26 cellular contexts compared by ENCODE assay signal in the genomic region with DNA sequence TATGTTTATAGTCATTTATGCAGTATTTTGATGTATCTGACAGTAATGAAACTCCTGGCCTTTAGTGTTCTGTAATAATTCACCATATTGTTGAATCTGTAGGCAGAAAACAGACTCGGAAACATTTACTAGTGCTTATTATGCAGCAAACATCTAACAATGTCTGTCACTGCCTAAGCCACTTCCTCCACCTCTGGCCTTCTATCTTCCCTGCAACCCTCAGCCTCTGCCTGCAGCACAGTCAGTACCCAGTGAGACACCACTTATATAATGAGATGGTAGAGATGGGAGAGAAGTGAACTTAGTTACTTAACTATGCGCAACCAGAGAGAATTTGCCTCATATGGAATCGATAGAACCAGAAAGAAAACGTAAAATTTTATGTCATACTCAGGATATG.
"Had no signal": no experiment of that assay in that cellular context is flagged by ENCODE, and none has a peak within 500 bp of the region (broad histone marks: within the 10 kb centered on the region; RNA-seq: fewer than 3 reads in every experiment).

No MANE protein-coding gene starts in this region.

- H3K27me3 Mint-ChIP-seq: activated T-cell treated with anti-CD3 and anti-CD28 coated beads, Interleukin-2, amount 50 U/mL, for 24 hours; natural killer cell treated with Interleukin-12 subunit alpha and Interleukin-12 subunit beta and Interleukin-15 and Interleukin-18, amount 100 ng/mL, for 72 hours; progenitor cell of endocrine pancreas; stimulated activated memory B cell treated with anti-CD40 and anti-IgM and Interleukin-4, amounts not matched to agents 10 μg/mL and 1 μg/mL and 100 μg/mL, for 72 hours had no signal

- H3K36me3 Mint-ChIP-seq: natural killer cell treated with Interleukin-12 subunit alpha and Interleukin-12 subunit beta and Interleukin-15 and Interleukin-18, amount 100 ng/mL, for 72 hours; stimulated activated memory B cell treated with anti-CD40 and anti-IgM and Interleukin-4, amounts not matched to agents 10 μg/mL and 1 μg/mL and 100 μg/mL, for 72 hours had no signal

- H3K4me3 ChIP-seq: body of pancreas, esophagus muscularis mucosa, heart left ventricle, right lobe of liver, suprapubic skin, transverse colon, uterus had no signal

- H3K27ac ChIP-seq: body of pancreas, esophagus muscularis mucosa, foreskin keratinocyte, heart left ventricle, right lobe of liver, suprapubic skin, transverse colon, uterus, VCaP had no signal

- DNase-seq: activated CD4-positive, alpha-beta T cell treated with anti-CD3 and anti-CD28 coated beads for 48 hours; activated CD4-positive, alpha-beta T cell treated with anti-CD3 and anti-CD28 coated beads, Interleukin-2, amount 50 U/mL, for 48 hours; activated CD8-positive, alpha-beta memory T cell treated with anti-CD3 and anti-CD28 coated beads, Interleukin-2, amount 50 U/mL, for 48 hours; activated gamma-delta T cell; activated naive CD4-positive, alpha-beta T cell treated with anti-CD3 and anti-CD28 coated beads, Interleukin-2, amount 50 U/mL, for 16 hours; activated T-cell treated with anti-CD3 and anti-CD28 coated beads, Interleukin-2, amount 50 U/mL, for 24 hours; anterior cingulate cortex; body of pancreas; dermis blood vessel endothelial cell; effector CD4-positive, alpha-beta T cell; foreskin keratinocyte; heart left ventricle; hypothalamus; right lobe of liver; stimulated activated CD4-positive, alpha-beta T cell treated with anti-CD3 and anti-CD28 coated beads, Interleukin-4, amount 100 ng/mL, for 24 hours; T-helper 1 cell; transverse colon; uterus had no signal

- H3K9me3 ChIP-seq: body of pancreas, esophagus muscularis mucosa, heart left ventricle, right lobe of liver, suprapubic skin, transverse colon, uterus had no signal

- ATAC-seq: body of pancreas; foreskin keratinocyte; heart left ventricle; natural killer cell treated with Interleukin-12 subunit alpha and Interleukin-12 subunit beta and Interleukin-15 and Interleukin-18, amount 100 ng/mL, for 72 hours; right lobe of liver; stimulated activated memory B cell treated with anti-CD40 and anti-IgM and Interleukin-4, amounts not matched to agents 10 μg/mL and 1 μg/mL and 100 μg/mL, for 72 hours had no signal

- H3K36me3 ChIP-seq: esophagus muscularis mucosa, heart left ventricle, right lobe of liver, suprapubic skin, transverse colon, uterus had no signal

- H3K4me1 Mint-ChIP-seq: stimulated activated memory B cell treated with anti-CD40 and anti-IgM and Interleukin-4, amounts not matched to agents 10 μg/mL and 1 μg/mL and 100 μg/mL, for 72 hours had no signal

- FAIRE-seq: colon had no signal

- H3K27me3 ChIP-seq: body of pancreas, esophagus muscularis mucosa, foreskin keratinocyte, heart left ventricle, right lobe of liver, suprapubic skin, transverse colon, uterus had no signal

- H3K4me3 Mint-ChIP-seq: activated T-cell treated with anti-CD3 and anti-CD28 coated beads, Interleukin-2, amount 50 U/mL, for 24 hours; natural killer cell treated with Interleukin-12 subunit alpha and Interleukin-12 subunit beta and Interleukin-15 and Interleukin-18, amount 100 ng/mL, for 72 hours; stimulated activated memory B cell treated with anti-CD40 and anti-IgM and Interleukin-4, amounts not matched to agents 10 μg/mL and 1 μg/mL and 100 μg/mL, for 72 hours; T-helper 2 cell treated with Interferon-gamma antibody and Interleukin-4, amounts not matched to agents 5 μg/mL and 100 μg/mL, for 36 hours had no signal

- H3K4me1 ChIP-seq: body of pancreas, heart left ventricle, right lobe of liver, suprapubic skin had no signal

- H3K27ac Mint-ChIP-seq: activated T-cell treated with anti-CD3 and anti-CD28 coated beads, Interleukin-2, amount 50 U/mL, for 24 hours; natural killer cell treated with Interleukin-12 subunit alpha and Interleukin-12 subunit beta and Interleukin-15 and Interleukin-18, amount 100 ng/mL, for 72 hours; progenitor cell of endocrine pancreas; stimulated activated memory B cell treated with anti-CD40 and anti-IgM and Interleukin-4, amounts not matched to agents 10 μg/mL and 1 μg/mL and 100 μg/mL, for 72 hours; T-helper 2 cell treated with Interferon-gamma antibody and Interleukin-4, amounts not matched to agents 5 μg/mL and 100 μg/mL, for 36 hours had no signal

- H3K9me3 Mint-ChIP-seq: activated T-cell treated with anti-CD3 and anti-CD28 coated beads, Interleukin-2, amount 50 U/mL, for 24 hours; natural killer cell treated with Interleukin-12 subunit alpha and Interleukin-12 subunit beta and Interleukin-15 and Interleukin-18, amount 100 ng/mL, for 72 hours; T-helper 2 cell treated with Interferon-gamma antibody and Interleukin-4, amounts not matched to agents 5 μg/mL and 100 μg/mL, for 36 hours had no signal
